ENCODE assay signal across 7 cellular contexts in the genomic region with DNA sequence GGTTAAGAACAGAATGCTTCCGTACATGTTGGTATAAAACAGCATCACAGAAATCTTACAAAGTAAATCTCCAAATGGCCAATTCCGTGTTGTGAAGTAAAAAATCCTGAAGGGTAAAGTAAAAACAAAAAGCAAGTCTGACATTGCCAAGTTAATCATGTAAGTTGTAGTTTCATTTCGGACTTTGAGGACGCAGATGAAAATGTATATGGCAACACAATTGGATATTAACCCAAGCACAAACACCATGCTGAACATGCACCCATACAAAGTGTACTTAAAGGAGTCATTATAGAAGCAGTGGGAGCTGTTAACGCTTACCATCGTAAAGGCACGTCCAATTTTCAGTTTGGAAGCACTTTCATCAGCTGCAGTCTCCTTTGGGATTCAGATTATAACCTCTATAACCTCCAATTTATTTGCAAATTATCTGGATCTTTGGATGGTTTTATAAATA. TPM values are rescaled to one million over a fixed set of nuclear protein-coding genes. Genes with fewer than 3 reads are reported as not detected.
DNase-seq lines count a peak whose midpoint lies in the region; ATAC-seq and TF ChIP-seq lines count a peak whose summit lies in the region.

No MANE protein-coding gene starts in this region.

- peak overlapping the region; percentile 49 for H2AFZ ChIP-seq in mammary epithelial cell (ENCODE audit: low read depth, low read length)

- no peaks in the 10 kb centered on the region for H3K27me3 ChIP-seq in mammary epithelial cell (ENCODE audit: insufficient read depth, low read length)
- no peaks in the 10 kb centered on the region for H3K27me3 ChIP-seq in left lung
- H3K27me3 ChIP-seq in testis, result no peaks in the 10 kb centered on the region

- H3K4me3 ChIP-seq in mammary epithelial cell (replicated peaks in 1 of 3; ENCODE audit: insufficient read depth in 1 of 3, low read depth in 2 of 3, low read length in 3 of 3) (peak overlapping the region; percentile 62 to 78 (median 67)), left lung (peak overlapping the region; percentile 35 to 54), testis (peak overlapping the region; percentile 40 to 56)

- DNase-seq in mammary epithelial cell (peak; percentile 25), left lung (no peak), testis (no peak), SW480 (ENCODE audit: low spot score) (no peak)
- no peak for DNase-seq in stimulated activated naive CD4-positive, alpha-beta T cell treated with Interleukin-2 at 50 U/mL for 16 hours (lab: John Stamatoyannopoulos, UW)

- no peaks in the 10 kb centered on the region for H4K20me1 ChIP-seq in mammary epithelial cell (ENCODE audit: insufficient read depth, low read length)

- peak; percentile 76 for ATAC-seq in left lung
- no peak for ATAC-seq in HG03280 (IDR thresholded peaks at IDR 0.05; ENCODE audit: unreplicated experiment)

- peaks cover 38% of the 10 kb centered on the region for H3K79me2 ChIP-seq in mammary epithelial cell (ENCODE audit: insufficient read depth, low read length)

- BruUV-seq in mammary epithelial cell (replicated peaks; lab: Mats Ljungman, UMichigan), result no TSS peak

- intact Hi-C loops in mammary epithelial cell (cut with micrococcal nuclease) (loop anchor here (2.0 to 5.0 kb wide), 5 partner anchors 80 to 175 kb away; partner anchors contain the start of gene RCBTB2), left lung (cut with DNase I) (loop anchor here in 1 of 2 donors (10.0 kb wide), 1 partner anchor 83 kb away; no protein-coding TSS in a partner anchor), testis (cut with DNase I; ENCODE audit: low total_unique reads) (no loop called here)

- dilution Hi-C loops in mammary epithelial cell (cut with HindIII; ENCODE audit: low sequenced_read_pairs), result no loop called here

- no peak for TF ChIP-seq CTCF in mammary epithelial cell (conservative IDR thresholded peaks at IDR 0.05 in 1 of 2, IDR thresholded peaks at IDR 0.05 in 1 of 2; ENCODE audit: extremely low read depth in 1 of 2, insufficient read depth in 1 of 2, low read depth in 1 of 2, low read length in 2 of 2)
- TF ChIP-seq CTCF in left lung (IDR thresholded peaks at IDR 0.05), result no peak
- no peak for TF ChIP-seq CTCF in testis (IDR thresholded peaks at IDR 0.05)

- H3K27ac ChIP-seq in KOPT-K1 (ENCODE audit: low read depth, low read length, poor library complexity, severe bottlenecking), result peak overlapping the region; percentile 89
- peak overlapping the region; percentile 85 for H3K27ac ChIP-seq in mammary epithelial cell (ENCODE audit: insufficient read depth, low read depth, low read length)
- H3K27ac ChIP-seq in left lung, result peak overlapping the region; percentile 76 to 86
- H3K27ac ChIP-seq in testis, result peak overlapping the region; percentile 78 to 85

- H3K4me2 ChIP-seq in mammary epithelial cell (ENCODE audit: insufficient read depth, low read depth, low read length), result peak overlapping the region; percentile 82

- H3K4me1 ChIP-seq in mammary epithelial cell (ENCODE audit: insufficient read depth, low read length), result no peaks in the 10 kb centered on the region
- peaks cover 7 to 31% of the 10 kb centered on the region in 2 donors for H3K4me1 ChIP-seq in left lung
- no peaks in the 10 kb centered on the region for H3K4me1 ChIP-seq in testis

- H3K36me3 ChIP-seq in KOPT-K1 (ENCODE audit: insufficient read depth, low read length), result peaks cover 59% of the 10 kb centered on the region
- no peaks in the 10 kb centered on the region for H3K36me3 ChIP-seq in mammary epithelial cell (ENCODE audit: insufficient read depth, low read length)
- peaks cover 0 to 12% of the 10 kb centered on the region in 2 donors for H3K36me3 ChIP-seq in left lung
- H3K36me3 ChIP-seq in testis (ENCODE audit: low read depth, missing control alignments), result no peaks in the 10 kb centered on the region

- peaks cover 20% of the 10 kb centered on the region for H3K9me3 ChIP-seq in KOPT-K1 (ENCODE audit: insufficient read depth, low read length, poor library complexity, severe bottlenecking)
- H3K9me3 ChIP-seq in mammary epithelial cell (replicated peaks; ENCODE audit: insufficient read depth, low read length), result no peaks in the 10 kb centered on the region
- H3K9me3 ChIP-seq in left lung, result no peaks in the 10 kb centered on the region
- H3K9me3 ChIP-seq in testis, result no peaks in the 10 kb centered on the region

- CTCF ChIA-PET in mammary epithelial cell (lab: Charles Lee; ENCODE audit: low non-redundant PET), result no interaction called here

- no peak for TF ChIP-seq POLR2A in testis (IDR thresholded peaks at IDR 0.05)

- H3K9ac ChIP-seq in mammary epithelial cell (ENCODE audit: insufficient read depth, low read length), result peak overlapping the region; percentile 88

- WGBS in mammary epithelial cell (ENCODE audit: low coverage, missing lambda C conversion rate), result 0% methylated on average over 4 of the region's 7 CpGs
- WGBS in testis, 2 donors, result 23 to 35% methylated on average over 7 of the region's 7 CpGs

- in situ Hi-C loops in mammary epithelial cell (cut with MboI; ENCODE audit: low sequenced_read_pairs in 2 of 2), result no loop called here

RNA-seq across cellular contexts. Expression of gene LPAR6, which starts 0.8 kb away (rescaled TPM):
- total RNA-seq in mammary epithelial cell (10 to 100 TPM in 1 of 2 donors, 1 to 10 TPM in 1; 7.9 to 17.2 TPM), left lung (10 to 100 TPM; 20.6 to 22.9 TPM), testis (10 to 100 TPM; 10.3 to 20.6 TPM)
- polyA plus RNA-seq in mammary epithelial cell (2.9 TPM), testis (ENCODE audit: insufficient read depth, low read depth, low replicate concordance) (34.9 TPM)
- 1.0 TPM for polyA minus RNA-seq in mammary epithelial cell
